In the genomic region with DNA sequence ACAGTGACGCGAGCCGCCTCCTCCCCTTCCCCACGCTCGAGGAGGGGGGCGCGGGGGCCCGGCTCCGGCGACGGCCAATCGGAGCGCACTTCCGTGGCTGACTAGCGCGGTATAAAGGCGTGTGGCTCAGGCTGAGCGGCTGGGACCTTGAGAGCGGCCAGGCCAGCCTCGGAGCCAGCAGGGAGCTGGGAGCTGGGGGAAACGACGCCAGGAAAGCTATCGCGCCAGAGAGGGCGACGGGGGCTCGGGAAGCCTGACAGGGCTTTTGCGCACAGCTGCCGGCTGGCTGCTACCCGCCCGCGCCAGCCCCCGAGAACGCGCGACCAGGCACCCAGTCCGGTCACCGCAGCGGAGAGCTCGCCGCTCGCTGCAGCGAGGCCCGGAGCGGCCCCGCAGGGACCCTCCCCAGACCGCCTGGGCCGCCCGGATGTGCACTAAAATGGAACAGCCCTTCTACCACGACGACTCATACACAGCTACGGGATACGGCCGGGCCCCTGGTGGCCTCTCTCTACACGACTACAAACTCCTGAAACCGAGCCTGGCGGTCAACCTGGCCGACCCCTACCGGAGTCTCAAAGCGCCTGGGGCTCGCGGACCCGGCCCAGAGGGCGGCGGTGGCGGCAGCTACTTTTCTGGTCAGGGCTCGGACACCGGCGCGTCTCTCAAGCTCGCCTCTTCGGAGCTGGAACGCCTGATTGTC, we compare ENCODE assay signal across 8 cellular contexts. TPM values are rescaled to one million over a fixed set of nuclear protein-coding genes. Genes with fewer than 3 reads are reported as not detected.
DNase-seq lines count a peak whose midpoint lies in the region; TF ChIP-seq lines count a peak whose summit lies in the region.

A gene (plus strand): TSS at position 142 of the 703 bp plus-strand sequence. CDS start 286 bp downstream, at position 428.

- POLR2A ChIA-PET in HEK293T (lab: Yijun Ruan, JAX) = interaction anchor here (0.7 to 3.6 kb wide), 15 partner anchors 9 to 110 kb away, joined by 3 to 55 read pairs (median 6); a partner anchor contains a TSS

- peak; percentile 100 for TF ChIP-seq POLR2A in adrenal gland (IDR thresholded peaks at IDR 0.05)
- TF ChIP-seq POLR2A in transverse colon (IDR thresholded peaks at IDR 0.05) = peak; percentile 100

- H3K36me3 ChIP-seq in adrenal gland (replicated peaks in 1 of 2) = no peaks in the 10 kb centered on the region
- no peaks in the 10 kb centered on the region for H3K36me3 ChIP-seq in transverse colon

- 0% methylated on average over 23 to 73 of the region's 73 CpGs; no CpG with 5 or more reads in 1 of the 4 donors for WGBS in adrenal gland, 4 donors
- WGBS in transverse colon (ENCODE audit: low coverage in 1 of 2), 2 donors = 0% methylated on average over 51 of the region's 73 CpGs; no CpG with 5 or more reads in 1 of the 2 donors

- TF ChIP-seq CTCF in adrenal gland (IDR thresholded peaks at IDR 0.05) = peak in 4 of 6 experiments; percentile 3 to 27 (median 16)
- TF ChIP-seq CTCF in transverse colon (IDR thresholded peaks at IDR 0.05) = peak in 2 of 5 experiments; percentile 21 to 48

- CTCF ChIA-PET in HEK293T (lab: Yijun Ruan, JAX) = interaction anchor here (1.1 to 3.3 kb wide), 4 partner anchors 14 to 227 kb away, joined by 3 to 23 read pairs (median 17); no protein-coding TSS in a partner anchor

- H3K4me1 ChIP-seq in adrenal gland (replicated peaks in 1 of 2) (peaks cover 29 to 56% of the 10 kb centered on the region in 2 donors), transverse colon (peaks cover 28 to 64% (median 55%) of the 10 kb centered on the region in 4 donors)

- no peaks in the 10 kb centered on the region for H3K9me3 ChIP-seq in adrenal gland (replicated peaks in 1 of 3)
- no peaks in the 10 kb centered on the region for H3K9me3 ChIP-seq in transverse colon

- H3K27me3 ChIP-seq in adrenal gland = no peaks in the 10 kb centered on the region
- H3K27me3 ChIP-seq in transverse colon = no peaks in the 10 kb centered on the region

- DNase-seq in GDM1 (lab: John Stamatoyannopoulos, UW) (peak; percentile 94), HEK293T (ENCODE audit: extremely low spot score) (peak; percentile 74), NCI-H1436 treated with DMSO at 0.1 percent for 48 hours (lab: John Stamatoyannopoulos, UW) (peak; percentile 66), T-helper 1 cell (peak; percentile 93 to 98 (median 95)), adrenal gland (peak; percentile 98 to 99 (median 98)), cardiac septum (ENCODE audit: low spot score) (peak; percentile 100), posterior cingulate gyrus (peak; percentile 96 to 100 (median 98)), transverse colon (peak; percentile 99)

- in situ Hi-C loops in transverse colon (cut with MboI; ENCODE audit: low pct_ligation_motif_present in 1 of 4, low pct_unique_long_range_greater_than_20kb in 1 of 4, low sequenced_read_pairs in 3 of 4) = no loop called here

- H3K4me3 ChIP-seq in adrenal gland (peak within 1 kb of the TSS; percentile 54 to 80 (median 76)), transverse colon (peak within 1 kb of the TSS; percentile 56 to 90 (median 87))

- H3K27ac ChIP-seq in adrenal gland = peak within 1 kb of the TSS; percentile 97 to 100 (median 99)
- peak within 1 kb of the TSS; percentile 97 to 99 (median 98) for H3K27ac ChIP-seq in transverse colon

- intact Hi-C loops in adrenal gland (cut with DNase I) = no loop called here
- intact Hi-C loops in cardiac septum (cut with DNase I) = loop anchor here (5.0 to 10.0 kb wide), 2 partner anchors 361 to 1053 kb away; a partner anchor contains a TSS
- intact Hi-C loops in posterior cingulate gyrus (cut with DNase I) = loop anchor here (2.0 kb wide), 1 partner anchor 57 kb away; a partner anchor contains a TSS
- intact Hi-C loops in transverse colon (cut with DNase I; ENCODE audit: low total_unique reads) = no loop called here

- peak; percentile 99 for TF ChIP-seq EP300 in transverse colon (IDR thresholded peaks at IDR 0.05; ENCODE audit: low read depth)

TF ChIP-seq in HEK293T, 16 proteins besides CTCF, POLR2A, EP300 and RAD21:
- TF ChIP-seq SP1 (IDR thresholded peaks at IDR 0.05) (no peak), ELF4 (IDR thresholded peaks at IDR 0.05) (peak; percentile 80), HDGF (IDR thresholded peaks at IDR 0.05; ENCODE audit: borderline replicate concordance) (no peak), ZNF384 (IDR thresholded peaks at IDR 0.05) (no peak), FOXA1 (IDR thresholded peaks at IDR 0.05) (no peak), FOXM1 (IDR thresholded peaks at IDR 0.05; ENCODE audit: borderline replicate concordance) (peak; percentile 83), SUZ12 (IDR thresholded peaks at IDR 0.05) (no peak), L3MBTL2 (conservative IDR thresholded peaks at IDR 0.05) (peak; percentile 7; the same call in 1 of the 2 replicates), NFRKB (IDR thresholded peaks at IDR 0.05) (no peak), ARNT (IDR thresholded peaks at IDR 0.05) (no peak)
- TF ChIP-seq, protein P1, sequence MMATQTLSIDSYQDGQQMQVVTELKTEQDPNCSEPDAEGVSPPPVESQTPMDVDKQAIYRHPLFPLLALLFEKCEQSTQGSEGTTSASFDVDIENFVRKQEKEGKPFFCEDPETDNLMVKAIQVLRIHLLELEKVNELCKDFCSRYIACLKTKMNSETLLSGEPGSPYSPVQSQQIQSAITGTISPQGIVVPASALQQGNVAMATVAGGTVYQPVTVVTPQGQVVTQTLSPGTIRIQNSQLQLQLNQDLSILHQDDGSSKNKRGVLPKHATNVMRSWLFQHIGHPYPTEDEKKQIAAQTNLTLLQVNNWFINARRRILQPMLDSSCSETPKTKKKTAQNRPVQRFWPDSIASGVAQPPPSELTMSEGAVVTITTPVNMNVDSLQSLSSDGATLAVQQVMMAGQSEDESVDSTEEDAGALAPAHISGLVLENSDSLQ (IDR thresholded peaks at IDR 0.05) = no peak

RNA-seq across cellular contexts. Expression of the gene that starts here (rescaled TPM):
- 100 to 1,000 TPM; 194 to 594 (median 354) TPM for total RNA-seq in adrenal gland
- polyA plus RNA-seq in adrenal gland = 100 to 1,000 TPM in 2 of 3 donors, 1 to 10 TPM in 1; 4.2 to 291 (median 104) TPM
- 97.7 TPM for total RNA-seq in cardiac septum
- total RNA-seq in transverse colon = 100 to 1,000 TPM; 386 to 857 (median 664) TPM

Comparison
In these comparisons a context has a peak if more than half of its experiments do, and no peak if none do; other contexts are left out.
1. Peak in every context shown above with its lines: DNase-seq, H3K4me3 ChIP-seq and H3K27ac ChIP-seq.
2. intact Hi-C loops: an anchor here in cardiac septum (5.0 to 10.0 kb wide) and posterior cingulate gyrus (2.0 kb wide); none called in adrenal gland and transverse colon.